In genomic region chr11:115085461-115086220, GRCh38 we compare ENCODE assay signal across 24 cellular contexts.
DNase-seq lines count a peak whose midpoint lies in the region; ATAC-seq and TF ChIP-seq lines count a peak whose summit lies in the region.
"Had no signal": no experiment of that assay in that cellular context is flagged by ENCODE, and none has a peak within 500 bp of the region (broad histone marks: within the 10 kb centered on the region; RNA-seq: fewer than 3 reads in every experiment).

No MANE protein-coding gene starts in this region.

- peak overlapping the region in 2 of 3 experiments; percentile 62 to 65 for H3K27ac Mint-ChIP-seq in nephron
- no peak overlapping the region for H3K27ac Mint-ChIP-seq in natural killer cell treated with Interleukin-12 subunit alpha and Interleukin-12 subunit beta and Interleukin-15 and Interleukin-18, amount 100 ng/mL, for 72 hours
- H3K27ac Mint-ChIP-seq: activated CD4-positive, alpha-beta T cell treated with anti-CD3 and anti-CD28 coated beads for 36 hours; activated naive CD4-positive, alpha-beta T cell treated with anti-CD3 and anti-CD28 coated beads, Interleukin-2, amount 50 U/mL, for 72 hours; activated T-helper 1 cell treated with anti-CD3 and anti-CD28 coated beads, Interleukin-12 subunit alpha, Interleukin-12 subunit beta, Interleukin-2, Interleukin-4 antibody, amounts not matched to agents 30 ng/mL and 10 ng/mL and 1 ng/mL, durations not matched to agents 14 hours and 24 hours and 36 hours; CD4-positive, CD25-positive, alpha-beta regulatory T cell; T-cell had no signal

- intact Hi-C loops in stomach (cut with DNase I; ENCODE audit: low total_unique reads) = no loop called here

- peaks cover 38% of the 10 kb centered on the region for H3K27me3 Mint-ChIP-seq in nephron (ENCODE audit: low read depth)
- no peaks in the 10 kb centered on the region for H3K27me3 Mint-ChIP-seq in natural killer cell treated with Interleukin-12 subunit alpha and Interleukin-12 subunit beta and Interleukin-15 and Interleukin-18, amount 100 ng/mL, for 72 hours
- H3K27me3 Mint-ChIP-seq: activated CD4-positive, alpha-beta T cell treated with anti-CD3 and anti-CD28 coated beads for 36 hours; T-cell had no signal

- H3K27ac ChIP-seq in stomach = no peak overlapping the region
- H3K27ac ChIP-seq: body of pancreas, left lung, vagina had no signal

- 54 to 66% (median 59%) methylated on average over 6 of the region's 6 CpGs for WGBS in stomach, 5 donors

- no peak for TF ChIP-seq EP300 in stomach (IDR thresholded peaks at IDR 0.05)

- H3K4me1 ChIP-seq in BE2C = peaks cover 14% of the 10 kb centered on the region
- H3K4me1 ChIP-seq in stomach = no peaks in the 10 kb centered on the region
- H3K4me1 ChIP-seq: body of pancreas, left lung, vagina had no signal

- no peak for TF ChIP-seq POLR2A in stomach (IDR thresholded peaks at IDR 0.05)

- no peak overlapping the region for H3K4me3 ChIP-seq in BE2C (ENCODE audit: low read depth, low read length)
- H3K4me3 ChIP-seq in stomach = no peak overlapping the region
- H3K4me3 ChIP-seq: body of pancreas, left lung, vagina had no signal

- DNase-seq in BE2C (peak; percentile 73), NCI-H1092 (lab: John Stamatoyannopoulos, UW) (peak; percentile 19), anterior cingulate cortex (lab: John Stamatoyannopoulos, UW) (peak in 38 of 58 donors; percentile 5 to 72 (median 30)), activated gamma-delta T cell (lab: John Stamatoyannopoulos, UW) (no peak), KBM-7 (no peak), stomach (no peak)
- no peak for DNase-seq in natural killer cell treated with Interleukin-12 subunit alpha and Interleukin-12 subunit beta and Interleukin-15 and Interleukin-18, amount 100 ng/mL, for 72 hours (ENCODE audit: low spot score)
- DNase-seq: activated CD4-positive, alpha-beta T cell treated with anti-CD3 and anti-CD28 coated beads for 36 hours; CD4-positive, CD25-positive, alpha-beta regulatory T cell; cortex of kidney; H7; KG1; left lung; MV-4-11; NCI-H524; OCI-M1; SHP77 treated with DMSO at 0.1 percent for 48 hours; stimulated activated CD8-positive, alpha-beta memory T cell treated with anti-CD3 and anti-CD28 coated beads, Interleukin-4, amount 100 ng/mL, for 48 hours; T-cell had no signal

- TF ChIP-seq CTCF in BE2C (IDR thresholded peaks at IDR 0.05; ENCODE audit: low read depth, low read length) (no peak), nephron (IDR thresholded peaks at IDR 0.05; ENCODE audit: unreplicated experiment in 3 of 3) (no peak), stomach (IDR thresholded peaks at IDR 0.05) (no peak)

- in situ Hi-C loops in KBM-7 (cut with MboI; ENCODE audit: low pct_unique_long_range_greater_than_20kb, low sequenced_read_pairs) = no loop called here

- no peak for ATAC-seq in natural killer cell treated with Interleukin-12 subunit alpha and Interleukin-12 subunit beta and Interleukin-15 and Interleukin-18, amount 100 ng/mL, for 72 hours
- ATAC-seq: activated CD4-positive, alpha-beta T cell treated with anti-CD3 and anti-CD28 coated beads for 36 hours; activated naive CD4-positive, alpha-beta T cell treated with anti-CD3 and anti-CD28 coated beads, Interleukin-2, amount 50 U/mL, for 72 hours; body of pancreas; left lung; T-cell had no signal

- H3K9me3 ChIP-seq in BE2C (no peaks in the 10 kb centered on the region), stomach (no peaks in the 10 kb centered on the region)
- H3K9me3 ChIP-seq: body of pancreas, left lung, vagina had no signal

- no peaks in the 10 kb centered on the region for H3K9me3 Mint-ChIP-seq in nephron
- no peaks in the 10 kb centered on the region for H3K9me3 Mint-ChIP-seq in natural killer cell treated with Interleukin-12 subunit alpha and Interleukin-12 subunit beta and Interleukin-15 and Interleukin-18, amount 100 ng/mL, for 72 hours
- H3K9me3 Mint-ChIP-seq: activated T-helper 1 cell treated with anti-CD3 and anti-CD28 coated beads, Interleukin-12 subunit alpha, Interleukin-12 subunit beta, Interleukin-2, Interleukin-4 antibody, amounts not matched to agents 30 ng/mL and 10 ng/mL and 1 ng/mL, durations not matched to agents 14 hours and 24 hours and 36 hours; T-cell had no signal

- H3K4me3 Mint-ChIP-seq in nephron = no peak overlapping the region
- no peak overlapping the region for H3K4me3 Mint-ChIP-seq in natural killer cell treated with Interleukin-12 subunit alpha and Interleukin-12 subunit beta and Interleukin-15 and Interleukin-18, amount 100 ng/mL, for 72 hours
- H3K4me3 Mint-ChIP-seq: activated CD4-positive, alpha-beta T cell treated with anti-CD3 and anti-CD28 coated beads for 36 hours; activated T-helper 1 cell treated with anti-CD3 and anti-CD28 coated beads, Interleukin-12 subunit alpha, Interleukin-12 subunit beta, Interleukin-2, Interleukin-4 antibody, amounts not matched to agents 30 ng/mL and 10 ng/mL and 1 ng/mL, durations not matched to agents 14 hours and 24 hours and 36 hours; CD4-positive, CD25-positive, alpha-beta regulatory T cell; T-cell had no signal

- no peaks in the 10 kb centered on the region for H3K36me3 Mint-ChIP-seq in nephron (ENCODE audit: low read depth)
- H3K36me3 Mint-ChIP-seq in natural killer cell treated with Interleukin-12 subunit alpha and Interleukin-12 subunit beta and Interleukin-15 and Interleukin-18, amount 100 ng/mL, for 72 hours = no peaks in the 10 kb centered on the region
- H3K36me3 Mint-ChIP-seq: activated naive CD4-positive, alpha-beta T cell treated with anti-CD3 and anti-CD28 coated beads, Interleukin-2, amount 50 U/mL, for 72 hours; CD4-positive, CD25-positive, alpha-beta regulatory T cell; T-cell had no signal

- H3K36me3 ChIP-seq in BE2C = no peaks in the 10 kb centered on the region
- no peaks in the 10 kb centered on the region for H3K36me3 ChIP-seq in stomach
- H3K36me3 ChIP-seq: left lung, vagina had no signal

- H3K27me3 ChIP-seq in BE2C = no peaks in the 10 kb centered on the region
- H3K27me3 ChIP-seq in stomach = peaks cover 0 to 21% (median 0%) of the 10 kb centered on the region in 3 donors
- H3K27me3 ChIP-seq: body of pancreas, vagina had no signal

- peaks cover 23% of the 10 kb centered on the region for H3K4me1 Mint-ChIP-seq in nephron
- H3K4me1 Mint-ChIP-seq in natural killer cell treated with Interleukin-12 subunit alpha and Interleukin-12 subunit beta and Interleukin-15 and Interleukin-18, amount 100 ng/mL, for 72 hours (ENCODE audit: low read depth in 2 of 2) = no peaks in the 10 kb centered on the region
- H3K4me1 Mint-ChIP-seq: activated CD4-positive, alpha-beta T cell treated with anti-CD3 and anti-CD28 coated beads for 36 hours; CD4-positive, CD25-positive, alpha-beta regulatory T cell; T-cell had no signal

Comparison
In these comparisons a context has a peak if more than half of its experiments do, and no peak if none do; other contexts are left out.
1. DNase-seq: peak in BE2C (single experiment), NCI-H1092 (single experiment) and anterior cingulate cortex (38 of 58); none in natural killer cell treated with Interleukin-12 subunit alpha and Interleukin-12 subunit beta and Interleukin-15 and Interleukin-18, amount 100 ng/mL, for 72 hours (single experiment), activated gamma-delta T cell (single experiment), KBM-7 (single experiment) and stomach (single experiment).
2. H3K27ac Mint-ChIP-seq: peak in nephron (2 of 3); none in natural killer cell treated with Interleukin-12 subunit alpha and Interleukin-12 subunit beta and Interleukin-15 and Interleukin-18, amount 100 ng/mL, for 72 hours (0 of 2).